Comparison of ENCODE assay signal across 27 cellular contexts in the genomic region with DNA sequence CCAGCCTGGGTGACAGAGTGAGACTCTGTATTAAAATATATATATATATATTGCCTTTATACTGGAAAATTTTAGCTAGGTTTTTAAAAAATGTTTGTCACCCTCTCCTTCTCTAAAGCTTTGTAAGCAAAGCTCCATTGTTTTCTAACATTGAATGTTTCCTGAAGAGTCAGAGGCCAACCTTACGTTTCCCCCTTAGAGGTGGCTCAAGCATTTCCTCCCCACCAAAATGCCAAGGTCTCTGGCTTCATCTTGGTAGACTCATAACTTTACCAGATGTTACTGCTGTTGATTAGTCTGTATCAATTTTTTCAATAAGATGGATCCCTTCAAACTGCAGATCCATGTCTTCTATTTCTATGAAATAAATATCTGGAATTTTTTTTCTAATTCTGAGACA. TPM values are rescaled to one million over a fixed set of nuclear protein-coding genes. Genes with fewer than 3 reads are reported as not detected.
DNase-seq lines count a peak whose midpoint lies in the region; ATAC-seq, FAIRE-seq and TF ChIP-seq lines count a peak whose summit lies in the region.
"Had no signal": no experiment of that assay in that cellular context is flagged by ENCODE, and none has a peak within 500 bp of the region (broad histone marks: within the 10 kb centered on the region; RNA-seq: fewer than 3 reads in every experiment).

No MANE protein-coding gene starts in this region.

- no peaks in the 10 kb centered on the region for H3K4me1 Mint-ChIP-seq in naive thymus-derived CD4-positive, alpha-beta T cell
- no peaks in the 10 kb centered on the region for H3K4me1 Mint-ChIP-seq in mesothelial cell of epicardium
- H3K4me1 Mint-ChIP-seq: CD14-positive monocyte; CD4-positive, alpha-beta memory T cell; CD4-positive, CD25-positive, alpha-beta regulatory T cell; CD8-positive, alpha-beta memory T cell had no signal

- DNase-seq in endothelial cell of umbilical vein (ENCODE audit: low read depth, low spot score) = peak; percentile 60
- peak; percentile 35 for DNase-seq in pulmonary artery endothelial cell (ENCODE audit: low read depth, low spot score)
- no peak for DNase-seq in naive thymus-derived CD4-positive, alpha-beta T cell
- DNase-seq in superior temporal gyrus (ENCODE audit: extremely low spot score) = no peak
- DNase-seq in mesothelial cell of epicardium (ENCODE audit: low spot score in 2 of 2, unreplicated experiment in 2 of 2) = no peak
- DNase-seq: 8988T; ACHN; BE2C; C1 segment of cervical spinal cord; CD4-positive, alpha-beta memory T cell; CD4-positive, CD25-positive, alpha-beta regulatory T cell; CD8-positive, alpha-beta memory T cell; COR-L47; DMS 273 treated with DMSO at 0.1 percent for 48 hours; DMS153; DMS53; DMS79; DND-41; EL; GDM1 had no signal

- no peak for ATAC-seq in naive thymus-derived CD4-positive, alpha-beta T cell
- ATAC-seq: GM12878 had no signal

- TF ChIP-seq CTCF in endothelial cell of umbilical vein (IDR thresholded peaks at IDR 0.05; ENCODE audit: extremely low read depth in 1 of 2, insufficient read depth in 1 of 2, low read depth in 1 of 2, low read length in 2 of 2) (no peak), mesothelial cell of epicardium (IDR thresholded peaks at IDR 0.05; ENCODE audit: unreplicated experiment) (no peak)

- no peaks in the 10 kb centered on the region for H3K9me1 ChIP-seq in endothelial cell of umbilical vein (replicated peaks; ENCODE audit: control insufficient read depth, extremely low read depth, insufficient read depth, low read length)

- H3K79me2 ChIP-seq in endothelial cell of umbilical vein (ENCODE audit: control insufficient read depth, insufficient read depth, low read length) = no peaks in the 10 kb centered on the region

- H4K20me1 ChIP-seq in endothelial cell of umbilical vein (replicated peaks; ENCODE audit: control insufficient read depth, extremely low read depth, insufficient read depth, low read length) = no peaks in the 10 kb centered on the region
- H4K20me1 ChIP-seq: BLaER1 had no signal

- POLR2A ChIA-PET in endothelial cell of umbilical vein (lab: Charles Lee) = interaction anchor here (0.6 kb wide), 1 partner anchor 708 kb away, joined by 4 read pairs; no protein-coding TSS in a partner anchor
- POLR2A ChIA-PET in naive thymus-derived CD4-positive, alpha-beta T cell (lab: Charles Lee) = no interaction called here

- no peaks in the 10 kb centered on the region for H3K9me3 ChIP-seq in endothelial cell of umbilical vein (replicated peaks; ENCODE audit: control insufficient read depth, insufficient read depth, low read length)
- no peaks in the 10 kb centered on the region for H3K9me3 ChIP-seq in naive thymus-derived CD4-positive, alpha-beta T cell (ENCODE audit: control insufficient read depth in 2 of 3, low read length in 3 of 3)
- H3K9me3 ChIP-seq: BE2C, BLaER1 had no signal

- no peaks in the 10 kb centered on the region for H3K36me3 ChIP-seq in endothelial cell of umbilical vein (ENCODE audit: control insufficient read depth in 2 of 2, extremely low read depth in 1 of 2, insufficient read depth in 2 of 2, low read length in 2 of 2)
- no peaks in the 10 kb centered on the region for H3K36me3 ChIP-seq in naive thymus-derived CD4-positive, alpha-beta T cell (ENCODE audit: control insufficient read depth in 2 of 3, insufficient read depth in 3 of 3, low read length in 3 of 3)
- H3K36me3 ChIP-seq: BE2C, BLaER1 had no signal

- dilution Hi-C loops in endothelial cell of umbilical vein (cut with MboI; ENCODE audit: extremely low pct_ligation_motif_present, low sequenced_read_pairs) = no loop called here

- H3K27ac Mint-ChIP-seq in naive thymus-derived CD4-positive, alpha-beta T cell = no peak overlapping the region
- no peak overlapping the region for H3K27ac Mint-ChIP-seq in mesothelial cell of epicardium
- H3K27ac Mint-ChIP-seq: CD14-positive monocyte; CD4-positive, alpha-beta memory T cell; CD4-positive, CD25-positive, alpha-beta regulatory T cell; CD8-positive, alpha-beta memory T cell had no signal

- FAIRE-seq in endothelial cell of umbilical vein (lab: Jason Lieb, UNC) = peak; percentile 43
- FAIRE-seq: A204.1, GM12878, GM12892, GM18507, GM19239 had no signal

- intact Hi-C loops in endothelial cell of umbilical vein (cut with micrococcal nuclease) = no loop called here
- intact Hi-C loops in naive thymus-derived CD4-positive, alpha-beta T cell (cut with micrococcal nuclease) = no loop called here

- BruUV-seq in endothelial cell of umbilical vein (replicated peaks; lab: Mats Ljungman, UMichigan) = no TSS peak

- no peak overlapping the region for H2AFZ ChIP-seq in endothelial cell of umbilical vein (ENCODE audit: low read depth, low read length)

- H3K4me3 Mint-ChIP-seq in naive thymus-derived CD4-positive, alpha-beta T cell = no peak overlapping the region
- no peak overlapping the region for H3K4me3 Mint-ChIP-seq in mesothelial cell of epicardium
- H3K4me3 Mint-ChIP-seq: CD14-positive monocyte; CD4-positive, alpha-beta memory T cell; CD8-positive, alpha-beta memory T cell had no signal

- peak overlapping the region; percentile 50 for H3K4me2 ChIP-seq in endothelial cell of umbilical vein (ENCODE audit: insufficient read depth, low read length)
- H3K4me2 ChIP-seq: BLaER1 had no signal

- H3K27me3 ChIP-seq in endothelial cell of umbilical vein (ENCODE audit: control insufficient read depth in 2 of 2, insufficient read depth in 2 of 2, low read length in 2 of 2) = no peaks in the 10 kb centered on the region
- H3K27me3 ChIP-seq in naive thymus-derived CD4-positive, alpha-beta T cell (ENCODE audit: control insufficient read depth in 2 of 2, insufficient read depth in 2 of 2, low read length in 2 of 2) = no peaks in the 10 kb centered on the region
- H3K27me3 ChIP-seq: BLaER1 had no signal

- no peak for TF ChIP-seq POLR2A in endothelial cell of umbilical vein (IDR thresholded peaks at IDR 0.05; ENCODE audit: low read depth, low read length)

- peaks cover 6 to 16% (median 9%) of the 10 kb centered on the region in 5 donors for H3K27me3 Mint-ChIP-seq in naive thymus-derived CD4-positive, alpha-beta T cell
- no peaks in the 10 kb centered on the region for H3K27me3 Mint-ChIP-seq in mesothelial cell of epicardium (ENCODE audit: low read depth)

- H3K27ac ChIP-seq in endothelial cell of umbilical vein (ENCODE audit: insufficient read depth, low read depth, low read length) = no peak overlapping the region
- no peak overlapping the region for H3K27ac ChIP-seq in naive thymus-derived CD4-positive, alpha-beta T cell (ENCODE audit: low read depth, low read length)
- H3K27ac ChIP-seq: BLaER1 had no signal

- H3K4me3 ChIP-seq in endothelial cell of umbilical vein (replicated peaks in 1 of 3; ENCODE audit: insufficient read depth in 1 of 3, low read depth in 1 of 3, low read length in 3 of 3) = no peak overlapping the region
- H3K4me3 ChIP-seq in naive thymus-derived CD4-positive, alpha-beta T cell (ENCODE audit: low read length) = no peak overlapping the region
- H3K4me3 ChIP-seq: BLaER1, GM12878 had no signal

- H3K4me1 ChIP-seq in endothelial cell of umbilical vein (ENCODE audit: control insufficient read depth, extremely low read depth, insufficient read depth, low read length) = peaks cover 10% of the 10 kb centered on the region
- no peaks in the 10 kb centered on the region for H3K4me1 ChIP-seq in naive thymus-derived CD4-positive, alpha-beta T cell (ENCODE audit: control insufficient read depth in 2 of 2, insufficient read depth in 2 of 2, low read length in 2 of 2)
- H3K4me1 ChIP-seq: BE2C, BLaER1 had no signal

- CTCF ChIA-PET in endothelial cell of umbilical vein (lab: Charles Lee) = interaction anchor here (0.7 to 1.8 kb wide), 4 partner anchors 11 to 72 kb away, joined by 3 to 8 read pairs (median 4); no protein-coding TSS in a partner anchor
- CTCF ChIA-PET in naive thymus-derived CD4-positive, alpha-beta T cell (lab: Charles Lee) = no interaction called here

- H3K9me3 Mint-ChIP-seq in naive thymus-derived CD4-positive, alpha-beta T cell = peaks cover 0 to 4% (median 0%) of the 10 kb centered on the region in 11 donors
- no peaks in the 10 kb centered on the region for H3K9me3 Mint-ChIP-seq in mesothelial cell of epicardium

- H3K9ac ChIP-seq in endothelial cell of umbilical vein (replicated peaks; ENCODE audit: extremely low read depth, insufficient read depth, low read length) = no peak overlapping the region
- H3K9ac ChIP-seq: BLaER1 had no signal

- no peaks in the 10 kb centered on the region for H3K36me3 Mint-ChIP-seq in naive thymus-derived CD4-positive, alpha-beta T cell
- no peaks in the 10 kb centered on the region for H3K36me3 Mint-ChIP-seq in mesothelial cell of epicardium
- H3K36me3 Mint-ChIP-seq: CD14-positive monocyte; CD4-positive, alpha-beta memory T cell; CD4-positive, CD25-positive, alpha-beta regulatory T cell had no signal

TF ChIP-seq in endothelial cell of umbilical vein, 7 proteins besides CTCF, POLR2A, EP300 and RAD21:
- TF ChIP-seq JUN (IDR thresholded peaks at IDR 0.05; ENCODE audit: borderline replicate concordance, insufficient read depth, insufficient read length, low read depth) = peak; percentile 28
- TF ChIP-seq GATA2 (IDR thresholded peaks at IDR 0.05; ENCODE audit: insufficient read depth, insufficient read length, low read depth, low read length) = no peak

RNA-seq across cellular contexts. Expression of gene IPO5, which starts 25.2 kb away (rescaled TPM):
- total RNA-seq in endothelial cell of umbilical vein (159 and 183 TPM in 2 replicates), pulmonary artery endothelial cell (216 and 227 TPM in 2 replicates), mesothelial cell of epicardium (172 to 176 TPM (median 175 TPM) in 3 replicates)
- polyA plus RNA-seq in endothelial cell of umbilical vein = 39.9 and 50.4 TPM in 2 replicates
- 74.4 and 83.0 TPM in 2 replicates for polyA plus RNA-seq in endothelial cell of umbilical vein (2011; cell fraction: cytosol; rRNA removed)
- 91.5 and 115 TPM in 2 replicates for polyA plus RNA-seq in endothelial cell of umbilical vein (2011; cell fraction: nucleus; rRNA removed)
- polyA plus RNA-seq in endothelial cell of umbilical vein (2012) = 134 and 154 TPM in 2 replicates
- polyA minus RNA-seq in endothelial cell of umbilical vein = 137 and 142 TPM in 2 replicates
- 215 TPM for polyA minus RNA-seq in endothelial cell of umbilical vein (2011; cell fraction: cytosol; rRNA and poly(A)+ RNA removed)
- 68.0 and 111 TPM in 2 replicates for polyA minus RNA-seq in endothelial cell of umbilical vein (2011; cell fraction: nucleus; rRNA and poly(A)+ RNA removed)
- total RNA-seq in naive thymus-derived CD4-positive, alpha-beta T cell = 100 to 1,000 TPM in 1 of 5 experiments, 10 to 100 TPM in 4; 61.1 to 115 (median 83.3) TPM
- 10 to 100 TPM; 32.2 to 49.9 TPM for polyA plus RNA-seq in naive thymus-derived CD4-positive, alpha-beta T cell

Comparison
In these comparisons a context has a peak if more than half of its experiments do, and no peak if none do; other contexts are left out.
1. DNase-seq: peak in endothelial cell of umbilical vein (single experiment) and pulmonary artery endothelial cell (single experiment); none in naive thymus-derived CD4-positive, alpha-beta T cell (0 of 9), superior temporal gyrus (single experiment) and mesothelial cell of epicardium (0 of 2).